Comparison of ENCODE assay signal across 12 cellular contexts in genomic region chr13:106100261-106100919, GRCh38.
DNase-seq lines count a peak whose midpoint lies in the region; ATAC-seq and TF ChIP-seq lines count a peak whose summit lies in the region.
"Had no signal": no experiment of that assay in that cellular context is flagged by ENCODE, and none has a peak within 500 bp of the region (broad histone marks: within the 10 kb centered on the region; RNA-seq: fewer than 3 reads in every experiment).

No MANE protein-coding gene starts in this region.

- H3K27ac ChIP-seq in WERI-Rb-1 (no peak overlapping the region), coronary artery (no peak overlapping the region)

- H3K27me3 ChIP-seq in WERI-Rb-1 (ENCODE audit: insufficient read depth, low read depth, severe bottlenecking), result no peaks in the 10 kb centered on the region

- POLR2A ChIA-PET in HEK293T (lab: Yijun Ruan, JAX), result no interaction called here

- H3K4me3 ChIP-seq in WERI-Rb-1 (ENCODE audit: low read depth, low read length) (no peak overlapping the region), coronary artery (no peak overlapping the region)

- CTCF ChIA-PET in HEK293T (lab: Yijun Ruan, JAX), result no interaction called here

- TF ChIP-seq CTCF in GM10266 (IDR thresholded peaks at IDR 0.05; ENCODE audit: control insufficient read depth, insufficient read depth, low read depth, missing control alignments) (no peak), WERI-Rb-1 (IDR thresholded peaks at IDR 0.05; ENCODE audit: low read depth, low read length) (no peak), coronary artery (IDR thresholded peaks at IDR 0.05) (no peak)

- H3K9me3 ChIP-seq in WERI-Rb-1 (ENCODE audit: severe bottlenecking), result no peaks in the 10 kb centered on the region

- peak; percentile 54 for ATAC-seq in HG03460 (IDR thresholded peaks at IDR 0.05; ENCODE audit: unreplicated experiment)

- no peaks in the 10 kb centered on the region for H3K36me3 ChIP-seq in WERI-Rb-1

- DNase-seq in GM10266 (ENCODE audit: extremely low spot score) (peak; percentile 9), astrocyte of the hippocampus (ENCODE audit: low read depth, low spot score) (peak; percentile 70), mucosa of gallbladder (ENCODE audit: low spot score) (peak; percentile 40), NCI-H446 treated with DMSO at 0.1 percent for 48 hours (lab: John Stamatoyannopoulos, UW) (no peak), HEK293T (ENCODE audit: extremely low spot score) (no peak), WERI-Rb-1 (no peak), coronary artery (ENCODE audit: low spot score) (no peak)
- DNase-seq: activated CD4-positive, alpha-beta memory T cell treated with anti-CD3 and anti-CD28 coated beads, Interleukin-2, amount 10 ng/mL, durations not matched to agents 7 days and 5 days; cerebellar nuclear complex; NK-92 treated with Interleukin-12 subunit alpha and Interleukin-12 subunit beta, amount 100 ng/mL, for 24 hours; stimulated activated CD4-positive, alpha-beta T cell treated with anti-CD3 and anti-CD28 coated beads, Interleukin-2, amount 100 ng/mL, for 48 hours had no signal

TF ChIP-seq in HEK293T, 16 proteins besides CTCF, POLR2A, EP300 and RAD21:
- TF ChIP-seq CTBP1 (IDR thresholded peaks at IDR 0.05; ENCODE audit: borderline replicate concordance), result no peak
- no peak for TF ChIP-seq NFRKB (IDR thresholded peaks at IDR 0.05)
- no peak for TF ChIP-seq SP1 (IDR thresholded peaks at IDR 0.05)
- no peak for TF ChIP-seq BHLHE40 (IDR thresholded peaks at IDR 0.05; ENCODE audit: borderline replicate concordance)
- no peak for TF ChIP-seq ARNT (IDR thresholded peaks at IDR 0.05)
- no peak for TF ChIP-seq SUZ12 (IDR thresholded peaks at IDR 0.05)
- no peak for TF ChIP-seq FOXA1 (IDR thresholded peaks at IDR 0.05)
- TF ChIP-seq ZNF384 (IDR thresholded peaks at IDR 0.05), result no peak
- no peak for TF ChIP-seq FOXM1 (IDR thresholded peaks at IDR 0.05; ENCODE audit: borderline replicate concordance)
- no peak for TF ChIP-seq HDGF (IDR thresholded peaks at IDR 0.05; ENCODE audit: borderline replicate concordance)
- no peak for TF ChIP-seq LEF1 (IDR thresholded peaks at IDR 0.05; ENCODE audit: borderline replicate concordance)
- no peak for TF ChIP-seq TARDBP (IDR thresholded peaks at IDR 0.05)
TF ChIP-seq in HEK293T: peak in this region for 0.

Comparison
In these comparisons a context has a peak if more than half of its experiments do, and no peak if none do; other contexts are left out.
1. DNase-seq: peak in GM10266 (single experiment), astrocyte of the hippocampus (single experiment) and mucosa of gallbladder (single experiment); none in NCI-H446 treated with DMSO at 0.1 percent for 48 hours (single experiment), HEK293T (single experiment), WERI-Rb-1 (single experiment) and coronary artery (single experiment).